10 cellular contexts compared by ENCODE assay signal in the genomic region with DNA sequence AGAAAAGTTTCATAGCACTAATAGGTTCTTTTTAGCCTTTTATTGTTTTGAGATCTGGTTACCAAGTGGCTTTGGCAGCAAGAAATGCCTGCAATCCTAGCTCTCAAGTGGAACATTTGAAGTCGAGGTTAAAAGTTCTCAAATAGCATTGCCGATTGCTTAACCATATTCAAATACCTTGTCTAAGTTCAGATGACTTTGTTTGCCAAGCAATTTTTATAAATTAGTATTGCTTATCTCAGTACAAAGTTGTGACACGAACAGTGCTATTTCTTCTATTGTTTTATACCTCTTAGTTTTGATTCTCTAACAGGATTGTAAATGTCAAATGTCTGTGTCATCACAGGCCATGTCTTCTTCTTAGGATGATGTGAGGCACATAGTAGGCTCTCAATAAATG.
DNase-seq lines count a peak whose midpoint lies in the region; ATAC-seq and TF ChIP-seq lines count a peak whose summit lies in the region.
"Had no signal": no experiment of that assay in that cellular context is flagged by ENCODE, and none has a peak within 500 bp of the region (broad histone marks: within the 10 kb centered on the region; RNA-seq: fewer than 3 reads in every experiment).

No MANE protein-coding gene starts in this region.

- H3K9me3 ChIP-seq in left lung = no peaks in the 10 kb centered on the region
- no peaks in the 10 kb centered on the region for H3K9me3 ChIP-seq in Karpas-422 (ENCODE audit: low read length)

- no peaks in the 10 kb centered on the region for H3K79me2 ChIP-seq in Karpas-422 (ENCODE audit: low read length)

- H3K27me3 ChIP-seq in left lung = no peaks in the 10 kb centered on the region
- no peaks in the 10 kb centered on the region for H3K27me3 ChIP-seq in Karpas-422 (ENCODE audit: low read length)

- H3K4me3 ChIP-seq in left lung (no peak overlapping the region), Karpas-422 (ENCODE audit: low read length) (no peak overlapping the region)
- H3K4me3 ChIP-seq: skin epidermis had no signal

- H3K27ac ChIP-seq in left lung = peak overlapping the region; percentile 34 to 49
- no peak overlapping the region for H3K27ac ChIP-seq in Karpas-422 (ENCODE audit: low read length)

- intact Hi-C loops in left lung (cut with DNase I) = no loop called here

- no peak for TF ChIP-seq CTCF in left lung (IDR thresholded peaks at IDR 0.05)

- H3K4me1 ChIP-seq in left lung (peaks cover 0 to 9% of the 10 kb centered on the region in 2 donors), Karpas-422 (ENCODE audit: low read length) (no peaks in the 10 kb centered on the region)

- no peak overlapping the region for H2AFZ ChIP-seq in Karpas-422 (ENCODE audit: low read length)

- H3K9me2 ChIP-seq in Karpas-422 (replicated peaks; ENCODE audit: insufficient read depth, low read length) = no peaks in the 10 kb centered on the region

- no peak overlapping the region for H3K9ac ChIP-seq in Karpas-422 (ENCODE audit: low read length)

- no peak overlapping the region for H3K4me2 ChIP-seq in Karpas-422 (ENCODE audit: low read depth, low read length, poor library complexity, severe bottlenecking)

- H3K36me3 ChIP-seq in left lung = no peaks in the 10 kb centered on the region
- no peaks in the 10 kb centered on the region for H3K36me3 ChIP-seq in Karpas-422 (ENCODE audit: insufficient read depth, low read length)

- no peaks in the 10 kb centered on the region for H4K20me1 ChIP-seq in Karpas-422 (ENCODE audit: insufficient read depth, low read depth, low read length)

- peak; percentile 74 for ATAC-seq in left lung
- no peak for ATAC-seq in HG03045 (IDR thresholded peaks at IDR 0.05; ENCODE audit: unreplicated experiment)
- ATAC-seq in GM19397 (IDR thresholded peaks at IDR 0.05; ENCODE audit: unreplicated experiment) = no peak

- DNase-seq in A172 (ENCODE audit: low spot score) (peak; percentile 68), HS-5 (ENCODE audit: low read depth) (peak; percentile 15), astrocyte of the hippocampus (ENCODE audit: low read depth, low spot score) (peak; percentile 90), left lung (no peak), Karpas-422 (no peak), HuH-7.5 (ENCODE audit: low spot score) (no peak)
- DNase-seq: NCI-H1436 treated with DMSO at 0.1 percent for 48 hours had no signal

Comparison
In these comparisons a context has a peak if more than half of its experiments do, and no peak if none do; other contexts are left out.
1. DNase-seq: peak in A172 (single experiment), HS-5 (single experiment) and astrocyte of the hippocampus (single experiment); none in left lung (0 of 2), Karpas-422 (single experiment) and HuH-7.5 (single experiment).